Comparison of ENCODE assay signal across 1 cellular context in genomic region chr3:188584162-188584529, GRCh38.
TF ChIP-seq lines count a peak whose summit lies in the region.

No MANE protein-coding gene starts in this region.

TF ChIP-seq in A549, 52 proteins besides CTCF, POLR2A, EP300 and RAD21 (continued from another document):
- TF ChIP-seq USF2 (IDR thresholded peaks at IDR 0.05): no peak
- TF ChIP-seq ATOH8 (CRISPR knock-in tag; IDR thresholded peaks at IDR 0.05; ENCODE audit: low read depth): no peak
- no peak for TF ChIP-seq EHMT2 (IDR thresholded peaks at IDR 0.05; ENCODE audit: low read depth)
- no peak for TF ChIP-seq NPAS2 (CRISPR knock-in tag; IDR thresholded peaks at IDR 0.05; ENCODE audit: borderline replicate concordance)
- no peak for TF ChIP-seq REST (IDR thresholded peaks at IDR 0.05)
- no peak for TF ChIP-seq POLR2AphosphoS2 (conservative IDR thresholded peaks at IDR 0.05; ENCODE audit: low read length)
- TF ChIP-seq ZNF302 (CRISPR knock-in tag; IDR thresholded peaks at IDR 0.05): no peak
- no peak for TF ChIP-seq TFCP2L1 (CRISPR knock-in tag; IDR thresholded peaks at IDR 0.05)
- no peak for TF ChIP-seq CHD4 (IDR thresholded peaks at IDR 0.05; ENCODE audit: borderline replicate concordance)
- TF ChIP-seq PHF8 (IDR thresholded peaks at IDR 0.05; ENCODE audit: borderline replicate concordance, low read depth): no peak
- TF ChIP-seq KDM1A (IDR thresholded peaks at IDR 0.05; ENCODE audit: low read depth): no peak
- TF ChIP-seq MAX (IDR thresholded peaks at IDR 0.05): no peak
- no peak for TF ChIP-seq ZC3H11A (IDR thresholded peaks at IDR 0.05)
- no peak for TF ChIP-seq EHF (CRISPR knock-in tag; IDR thresholded peaks at IDR 0.05)
- no peak for TF ChIP-seq CBX2 (IDR thresholded peaks at IDR 0.05; ENCODE audit: borderline replicate concordance, low read depth)
- TF ChIP-seq MYC (IDR thresholded peaks at IDR 0.05; ENCODE audit: borderline replicate concordance, low read length): no peak
- no peak for TF ChIP-seq MAZ (IDR thresholded peaks at IDR 0.05; ENCODE audit: borderline replicate concordance, low read depth, low read length)
- no peak for TF ChIP-seq ESRRA (IDR thresholded peaks at IDR 0.05; ENCODE audit: borderline replicate concordance, low read length)
